Comparison of ENCODE assay signal across 8 cellular contexts in the genomic region with DNA sequence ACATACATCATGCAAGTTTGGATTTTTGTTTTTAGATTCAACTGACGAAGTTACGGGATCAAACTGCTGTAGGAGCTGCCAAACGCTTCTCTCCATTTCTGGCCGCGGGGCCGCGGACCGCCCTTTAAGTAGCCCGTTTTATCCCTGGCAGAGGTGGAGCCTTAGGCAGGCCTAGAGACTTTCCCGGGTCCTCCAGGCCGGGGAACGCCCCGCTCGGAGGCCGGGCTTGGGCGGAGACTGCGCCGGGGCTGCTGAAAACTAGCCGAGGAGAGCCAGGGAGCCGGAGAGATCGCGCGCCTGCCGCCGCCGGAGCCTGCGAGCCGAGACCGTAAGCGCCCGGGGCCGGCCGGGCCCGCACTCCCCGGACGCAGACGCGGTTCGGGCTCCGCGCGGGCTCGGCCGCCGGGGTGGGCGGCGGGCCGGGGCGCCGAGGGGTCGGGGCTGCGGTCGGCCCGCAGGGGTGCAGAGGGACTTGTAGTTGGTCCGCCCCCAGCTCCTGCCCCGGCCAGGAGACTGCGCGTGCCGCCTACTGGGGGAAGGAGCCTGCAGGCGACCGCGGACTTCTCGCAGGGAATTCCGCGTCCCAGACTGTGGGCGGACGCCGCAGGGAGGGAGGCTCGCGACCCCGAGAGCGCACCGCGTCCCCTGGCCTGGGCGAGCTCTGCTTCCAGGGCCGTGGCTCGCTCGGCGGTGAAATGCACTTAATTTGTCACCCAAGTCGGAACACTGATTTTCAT. TPM values are rescaled to one million over a fixed set of nuclear protein-coding genes. Genes with fewer than 3 reads are reported as not detected.
DNase-seq lines count a peak whose midpoint lies in the region; ATAC-seq and TF ChIP-seq lines count a peak whose summit lies in the region.

Gene EPHX1, plus strand, starts transcription at position 283 of the 737 bp plus-strand sequence. CDS start 18,606 bp downstream, outside the sequence.

- peak; percentile 85 to 93 for TF ChIP-seq POLR2A in Peyer's patch (IDR thresholded peaks at IDR 0.05)

- H2AFZ ChIP-seq in neural cell (ENCODE audit: low read depth, low read length): peak within 1 kb of the TSS; percentile 51

- H3K9ac ChIP-seq in neural cell (ENCODE audit: low read length): peak within 1 kb of the TSS; percentile 75

- H3K4me1 ChIP-seq in Peyer's patch: peaks cover 0 to 50% (median 8%) of the 10 kb centered on the region in 4 donors

- ATAC-seq in GM21526 (IDR thresholded peaks at IDR 0.05; ENCODE audit: low FRiP score, unreplicated experiment): peak; percentile 92
- ATAC-seq in stimulated activated naive CD8-positive, alpha-beta T cell treated with anti-CD3 and anti-CD28 coated beads, Interleukin-15, amount 100 ng/mL, for 72 hours: peak; percentile 92

- H3K4me2 ChIP-seq in neural cell (ENCODE audit: low read length): peak within 1 kb of the TSS; percentile 33

- H3K9me3 Mint-ChIP-seq in stimulated activated naive CD8-positive, alpha-beta T cell treated with anti-CD3 and anti-CD28 coated beads, Interleukin-15, amount 100 ng/mL, for 72 hours: no peaks in the 10 kb centered on the region

- TF ChIP-seq CTCF in Peyer's patch (IDR thresholded peaks at IDR 0.05): peak in 4 of 6 experiments; percentile 6 to 57 (median 42)
- peak; percentile 59 for TF ChIP-seq CTCF in fibroblast of the aortic adventitia (IDR thresholded peaks at IDR 0.05; ENCODE audit: insufficient read depth, low read length)
- peak; percentile 55 for TF ChIP-seq CTCF in neural cell (IDR thresholded peaks at IDR 0.05; ENCODE audit: poor library complexity, severe bottlenecking)

- H3K36me3 ChIP-seq in Peyer's patch (no peaks in the 10 kb centered on the region), neural cell (ENCODE audit: insufficient read depth, low read length) (no peaks in the 10 kb centered on the region)

- H3K27me3 ChIP-seq in Peyer's patch (no peaks in the 10 kb centered on the region), neural cell (ENCODE audit: insufficient read depth, low read depth, low read length) (no peaks in the 10 kb centered on the region)

- H3K27ac ChIP-seq in Peyer's patch (peak within 1 kb of the TSS; percentile 54 to 86 (median 74)), neural cell (ENCODE audit: low read length) (peak within 1 kb of the TSS; percentile 56)

- H3K4me3 ChIP-seq in Peyer's patch (peak within 1 kb of the TSS; percentile 61 to 82 (median 74)), fibroblast of the aortic adventitia (ENCODE audit: low read depth, low read length) (peak within 1 kb of the TSS; percentile 91), neural cell (ENCODE audit: low read length) (peak within 1 kb of the TSS; percentile 71)

- DNase-seq in DMS53 (lab: John Stamatoyannopoulos, UW) (peak; percentile 95), HuH-7.5 (ENCODE audit: low spot score) (peak; percentile 97), Peyer's patch (peak; percentile 69 to 94 (median 94)), fibroblast of the aortic adventitia (ENCODE audit: low read depth) (peak; percentile 87)
- DNase-seq in activated T-helper 9 cell treated with anti-CD3 and anti-CD28 coated beads, Interleukin-2, amount 50 U/mL, for 16 hours (ENCODE audit: low read depth): peak; percentile 49
- DNase-seq in stimulated activated naive CD8-positive, alpha-beta T cell treated with anti-CD3 and anti-CD28 coated beads, Interleukin-15, amount 100 ng/mL, for 72 hours: peak; percentile 69

- H3F3A ChIP-seq in neural cell (ENCODE audit: insufficient read depth, low read length, poor library complexity, severe bottlenecking): peaks cover 4% of the 10 kb centered on the region

- H3K9me2 ChIP-seq in neural cell (ENCODE audit: insufficient read depth, low read length): no peaks in the 10 kb centered on the region

- peak; percentile 50 for TF ChIP-seq RAD21 in neural cell (conservative IDR thresholded peaks at IDR 0.05)

- H3K4me1 Mint-ChIP-seq in stimulated activated naive CD8-positive, alpha-beta T cell treated with anti-CD3 and anti-CD28 coated beads, Interleukin-15, amount 100 ng/mL, for 72 hours: peaks cover 18% of the 10 kb centered on the region

- no peaks in the 10 kb centered on the region for H3K9me3 ChIP-seq in Peyer's patch
- H3K9me3 ChIP-seq in neural cell (ENCODE audit: low read length): no peaks in the 10 kb centered on the region

- H4K20me1 ChIP-seq in neural cell (ENCODE audit: insufficient read depth): no peaks in the 10 kb centered on the region

- TF ChIP-seq EP300 in neural cell (conservative IDR thresholded peaks at IDR 0.05; ENCODE audit: poor library complexity, severe bottlenecking): peak; percentile 10

- H3K79me2 ChIP-seq in neural cell (replicated peaks; ENCODE audit: insufficient read depth, low read length): peaks cover 11% of the 10 kb centered on the region

- H3K27me3 Mint-ChIP-seq in stimulated activated naive CD8-positive, alpha-beta T cell treated with anti-CD3 and anti-CD28 coated beads, Interleukin-15, amount 100 ng/mL, for 72 hours: peaks cover 8% of the 10 kb centered on the region

- peak within 1 kb of the TSS in 1 of 2 donors; percentile 87 for H3K27ac Mint-ChIP-seq in stimulated activated naive CD8-positive, alpha-beta T cell treated with anti-CD3 and anti-CD28 coated beads, Interleukin-15, amount 100 ng/mL, for 72 hours

- peak within 1 kb of the TSS; percentile 88 to 93 for H3K4me3 Mint-ChIP-seq in stimulated activated naive CD8-positive, alpha-beta T cell treated with anti-CD3 and anti-CD28 coated beads, Interleukin-15, amount 100 ng/mL, for 72 hours

TF ChIP-seq in neural cell, 6 proteins besides CTCF, POLR2A, EP300 and RAD21:
- TF ChIP-seq EZH2 (IDR thresholded peaks at IDR 0.05; ENCODE audit: borderline replicate concordance, insufficient read depth, low read length, poor library complexity, severe bottlenecking) (no peak), SMC3 (conservative IDR thresholded peaks at IDR 0.05; ENCODE audit: poor library complexity) (peak; percentile 65), MXI1 (conservative IDR thresholded peaks at IDR 0.05; ENCODE audit: poor library complexity, severe bottlenecking) (peak; percentile 57), TAF1 (IDR thresholded peaks at IDR 0.05; ENCODE audit: low read depth) (no peak), POLR2AphosphoS5 (IDR thresholded peaks at IDR 0.05) (peak; percentile 38)
- TF ChIP-seq, protein P1, sequence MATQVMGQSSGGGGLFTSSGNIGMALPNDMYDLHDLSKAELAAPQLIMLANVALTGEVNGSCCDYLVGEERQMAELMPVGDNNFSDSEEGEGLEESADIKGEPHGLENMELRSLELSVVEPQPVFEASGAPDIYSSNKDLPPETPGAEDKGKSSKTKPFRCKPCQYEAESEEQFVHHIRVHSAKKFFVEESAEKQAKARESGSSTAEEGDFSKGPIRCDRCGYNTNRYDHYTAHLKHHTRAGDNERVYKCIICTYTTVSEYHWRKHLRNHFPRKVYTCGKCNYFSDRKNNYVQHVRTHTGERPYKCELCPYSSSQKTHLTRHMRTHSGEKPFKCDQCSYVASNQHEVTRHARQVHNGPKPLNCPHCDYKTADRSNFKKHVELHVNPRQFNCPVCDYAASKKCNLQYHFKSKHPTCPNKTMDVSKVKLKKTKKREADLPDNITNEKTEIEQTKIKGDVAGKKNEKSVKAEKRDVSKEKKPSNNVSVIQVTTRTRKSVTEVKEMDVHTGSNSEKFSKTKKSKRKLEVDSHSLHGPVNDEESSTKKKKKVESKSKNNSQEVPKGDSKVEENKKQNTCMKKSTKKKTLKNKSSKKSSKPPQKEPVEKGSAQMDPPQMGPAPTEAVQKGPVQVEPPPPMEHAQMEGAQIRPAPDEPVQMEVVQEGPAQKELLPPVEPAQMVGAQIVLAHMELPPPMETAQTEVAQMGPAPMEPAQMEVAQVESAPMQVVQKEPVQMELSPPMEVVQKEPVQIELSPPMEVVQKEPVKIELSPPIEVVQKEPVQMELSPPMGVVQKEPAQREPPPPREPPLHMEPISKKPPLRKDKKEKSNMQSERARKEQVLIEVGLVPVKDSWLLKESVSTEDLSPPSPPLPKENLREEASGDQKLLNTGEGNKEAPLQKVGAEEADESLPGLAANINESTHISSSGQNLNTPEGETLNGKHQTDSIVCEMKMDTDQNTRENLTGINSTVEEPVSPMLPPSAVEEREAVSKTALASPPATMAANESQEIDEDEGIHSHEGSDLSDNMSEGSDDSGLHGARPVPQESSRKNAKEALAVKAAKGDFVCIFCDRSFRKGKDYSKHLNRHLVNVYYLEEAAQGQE (IDR thresholded peaks at IDR 0.05; ENCODE audit: borderline replicate concordance): peak; percentile 46

RNA-seq across cellular contexts. Expression of gene EPHX1, which starts in this region (rescaled TPM):
- total RNA-seq in Peyer's patch (100 to 1,000 TPM in 1 of 4 donors, 10 to 100 TPM in 3; 28.9 to 109 (median 59.9) TPM), fibroblast of the aortic adventitia (ENCODE audit: low replicate concordance) (39.4 and 57.6 TPM in 2 replicates)
- 7.5 and 8.7 TPM in 2 replicates for polyA plus RNA-seq in neural cell
- polyA minus RNA-seq in neural cell: 11.9 and 16.8 TPM in 2 replicates

Comparison
In these comparisons a context has a peak if more than half of its experiments do, and no peak if none do; other contexts are left out.
1. Peak in every context shown above with its lines: DNase-seq, ATAC-seq, H3K4me3 ChIP-seq and H3K27ac ChIP-seq.